In the genomic region with DNA sequence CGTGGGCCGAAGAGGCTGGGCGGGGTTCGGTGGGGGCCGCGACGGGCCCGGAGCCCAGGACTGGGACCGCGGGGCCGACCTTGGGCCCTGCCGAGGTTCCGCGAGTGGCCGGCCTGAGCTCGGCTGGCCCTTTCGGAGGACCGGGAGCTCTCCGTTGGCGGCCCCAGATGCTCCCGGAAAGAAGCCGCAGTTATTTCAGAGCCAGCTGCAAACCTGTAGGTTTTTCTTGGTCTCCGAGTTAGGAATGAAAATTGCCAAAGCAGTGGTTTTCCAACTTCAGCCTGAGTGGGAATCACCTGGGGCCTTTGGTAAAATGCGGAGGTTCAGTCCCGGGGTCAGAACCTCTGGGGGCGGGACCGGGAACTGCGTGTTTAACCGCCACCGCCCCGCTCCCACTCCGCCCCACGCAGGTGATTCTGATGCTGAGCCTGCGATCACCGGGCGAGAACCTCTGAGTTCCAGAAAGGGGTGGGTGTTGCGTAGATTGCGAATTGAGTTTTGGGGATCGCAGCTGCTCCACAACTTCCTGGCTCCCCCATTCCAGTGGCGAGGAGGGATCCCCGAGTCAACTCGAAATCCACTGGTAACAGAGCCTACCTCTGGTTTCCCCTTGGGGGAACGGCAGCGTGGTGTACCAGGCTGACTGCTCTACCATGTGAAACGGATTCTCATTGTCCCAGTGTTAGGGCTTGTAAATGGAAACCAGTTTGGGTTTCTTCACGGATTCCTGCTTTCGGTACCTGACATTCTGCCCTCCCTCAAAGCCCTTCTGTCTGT, we compare ENCODE assay signal across 8 cellular contexts. TPM values are rescaled to one million over a fixed set of nuclear protein-coding genes. Genes with fewer than 3 reads are reported as not detected.
A peak's percentile ranks its signal among the peaks of the same experiment; 100 is the strongest.
DNase-seq lines count a peak whose midpoint lies in the region; ATAC-seq, FAIRE-seq and TF ChIP-seq lines count a peak whose summit lies in the region.
"Not testable (repeated sequence)": the region's sequence is repeated elsewhere in the genome, so short reads cannot be mapped to it uniquely, and the experiment has no call there.

No MANE protein-coding gene starts in this region.

- peak overlapping the region; percentile 90 for H3K4me3 Mint-ChIP-seq in activated T-cell treated with anti-CD3 and anti-CD28 coated beads, Interleukin-2, amount 50 U/mL, for 4 hours
- peak overlapping the region; percentile 97 for H3K4me3 Mint-ChIP-seq in type B pancreatic cell

- not testable (repeated sequence) for H2BK5ac ChIP-seq in H1 (ENCODE audit: low read depth, low read length)

- peak overlapping the region; percentile 83; the same call in 1 of the 2 replicates for H3K18ac ChIP-seq in H1 (ENCODE audit: extremely low read depth, low read length)

- H3K27me3 Mint-ChIP-seq in activated T-cell treated with anti-CD3 and anti-CD28 coated beads, Interleukin-2, amount 50 U/mL, for 4 hours (ENCODE audit: low read depth); type B pancreatic cell: not testable (repeated sequence)

- not testable (repeated sequence) for H3K23me2 ChIP-seq in H1 (ENCODE audit: low read depth, low read length)

- not testable (repeated sequence) for H3K4ac ChIP-seq in H1 (replicated peaks; ENCODE audit: insufficient read length, low read depth, low read length)

- H3K4me1 Mint-ChIP-seq in activated T-cell treated with anti-CD3 and anti-CD28 coated beads, Interleukin-2, amount 50 U/mL, for 4 hours (ENCODE audit: low read depth), result peaks cover 17% of the 10 kb centered on the region
- H3K4me1 Mint-ChIP-seq in type B pancreatic cell (ENCODE audit: unreplicated experiment), result peaks cover 24% of the 10 kb centered on the region

- not testable (repeated sequence) for H4K5ac ChIP-seq in H1 (ENCODE audit: insufficient read length, low read depth, low read length)

- peak overlapping the region; percentile 87 to 99 for H3K4me2 ChIP-seq in H1 (ENCODE audit: insufficient read depth in 1 of 2, low read depth in 2 of 2, low read length in 2 of 2)

- 6% methylated on average over 25 of the region's 47 CpGs; no CpG with 5 or more reads in 1 of the 2 experiments for WGBS in H1 (ENCODE audit: extremely low coverage in 1 of 2, insufficient coverage in 1 of 2, insufficient read length in 1 of 2, insufficient replicate concordance in 2 of 2, low coverage in 1 of 2, low lambda C conversion rate in 2 of 2, missing lambda C conversion rate in 1 of 2), 2 experiments
- WGBS in liver, result 1% methylated on average over 47 of the region's 47 CpGs

- not testable (repeated sequence) for H3K36me3 ChIP-seq in H1 (ENCODE audit: control insufficient read depth in 2 of 4, insufficient read depth in 4 of 4, low read length in 3 of 4); liver (ENCODE audit: control insufficient read depth in 4 of 4, insufficient read depth in 3 of 4, low read depth in 1 of 4, low read length in 3 of 4)

- not testable (repeated sequence) for H2AFZ ChIP-seq in H1 (ENCODE audit: low read length)

- H3K9ac ChIP-seq in H1 (replicated peaks in 1 of 4; ENCODE audit: extremely low read depth in 1 of 4, low read depth in 3 of 4, low read length in 3 of 4) (peak overlapping the region; percentile 60 to 90 (median 74)), liver (ENCODE audit: low read depth in 1 of 2, low read length in 2 of 2) (peak overlapping the region; percentile 43 to 83)

- DNase-seq in GM12891 (ENCODE audit: insufficient read length, low spot score); RWPE1 (ENCODE audit: low spot score); type B pancreatic cell (ENCODE audit: extremely low spot score, unreplicated experiment): not testable (repeated sequence)
- peak; percentile 63 for DNase-seq in activated T-cell treated with anti-CD3 and anti-CD28 coated beads, Interleukin-2, amount 50 U/mL, for 4 hours
- peak in 1 of 2 experiments; percentile 74 for DNase-seq in H1 (ENCODE audit: low read depth in 1 of 2, low spot score in 2 of 2)

- not testable (repeated sequence) for TF ChIP-seq CTCF in RWPE1 (conservative IDR thresholded peaks at IDR 0.05; ENCODE audit: low read depth); H1 (IDR thresholded peaks at IDR 0.05; ENCODE audit: control extremely low read depth in 1 of 3, insufficient read depth in 1 of 3, low read depth in 1 of 3, low read length in 3 of 3)
- TF ChIP-seq CTCF in liver (IDR thresholded peaks at IDR 0.05; ENCODE audit: low read depth, low read length, missing input control), result peak; percentile 16
- peak; percentile 52 for TF ChIP-seq CTCF in type B pancreatic cell (conservative IDR thresholded peaks at IDR 0.05)

- not testable (repeated sequence) for H2BK20ac ChIP-seq in H1 (ENCODE audit: low read length)

- H2BK12ac ChIP-seq in H1 (ENCODE audit: low read depth, low read length), result not testable (repeated sequence)

- not testable (repeated sequence) for H3K79me1 ChIP-seq in H1 (ENCODE audit: low read depth, low read length)

- peaks cover 2 to 31% of the 10 kb centered on the region in 2 experiments; a peak in 3 of 4 replicates for H3K79me2 ChIP-seq in H1 (ENCODE audit: control insufficient read depth in 1 of 2, insufficient read depth in 2 of 2, low read length in 2 of 2)

- not testable (repeated sequence) for H2BK120ac ChIP-seq in H1 (replicated peaks; ENCODE audit: low read depth, low read length)

- H3K27me3 ChIP-seq in H1 (replicated peaks in 1 of 4; ENCODE audit: control insufficient read depth in 3 of 4, extremely low read depth in 1 of 4, insufficient read depth in 3 of 4, low read length in 3 of 4); liver (ENCODE audit: control insufficient read depth in 4 of 4, insufficient read depth in 4 of 4, low read length in 3 of 4): not testable (repeated sequence)

- H3K36me3 Mint-ChIP-seq in activated T-cell treated with anti-CD3 and anti-CD28 coated beads, Interleukin-2, amount 50 U/mL, for 4 hours (ENCODE audit: insufficient read depth); type B pancreatic cell: not testable (repeated sequence)

- TF ChIP-seq POLR2A in GM12891 (IDR thresholded peaks at IDR 0.05; ENCODE audit: low read depth, low read length); H1 (IDR thresholded peaks at IDR 0.05; ENCODE audit: control extremely low read depth in 1 of 2, low read depth in 2 of 2, low read length in 2 of 2): not testable (repeated sequence)

- H4K20me1 ChIP-seq in H1 (replicated peaks in 1 of 2; ENCODE audit: control insufficient read depth in 1 of 2, insufficient read depth in 2 of 2, low read length in 2 of 2), result not testable (repeated sequence)

- H2AK5ac ChIP-seq in H1 (ENCODE audit: low read depth, low read length), result not testable (repeated sequence)

- POLR2A ChIA-PET in RWPE1 (lab: Yijun Ruan, JAX; ENCODE audit: low non-redundant PET), result not testable (repeated sequence)
- POLR2A ChIA-PET in H1 (lab: Charles Lee; ENCODE audit: partially characterized antibody), result interaction anchor here (1.0 to 1.3 kb wide), 2 partner anchors 12 to 13 kb away, joined by 3 to 8 read pairs; no protein-coding TSS in a partner anchor

- TF ChIP-seq EP300 in H1 (IDR thresholded peaks at IDR 0.05; ENCODE audit: borderline replicate concordance in 1 of 2, low read depth in 2 of 2, low read length in 2 of 2), result not testable (repeated sequence)

- not testable (repeated sequence) for H4K91ac ChIP-seq in H1 (replicated peaks; ENCODE audit: insufficient read length, low read length)

- H4K8ac ChIP-seq in H1 (ENCODE audit: extremely low read depth, insufficient read depth, low read length), result not testable (repeated sequence)

- H3K56ac ChIP-seq in H1 (replicated peaks; ENCODE audit: insufficient read length, low read depth, low read length), result not testable (repeated sequence)

- TF ChIP-seq RAD21 in H1 (IDR thresholded peaks at IDR 0.05 in 1 of 2, conservative IDR thresholded peaks at IDR 0.05 in 1 of 2; ENCODE audit: low read depth in 2 of 2, low read length in 2 of 2); liver (IDR thresholded peaks at IDR 0.05): not testable (repeated sequence)

- H3K23ac ChIP-seq in H1 (ENCODE audit: insufficient read length), result not testable (repeated sequence)

- H2BK15ac ChIP-seq in H1 (ENCODE audit: low read length), result not testable (repeated sequence)

- H3K9me3 Mint-ChIP-seq in activated T-cell treated with anti-CD3 and anti-CD28 coated beads, Interleukin-2, amount 50 U/mL, for 4 hours; type B pancreatic cell: not testable (repeated sequence)

- not testable (repeated sequence) for H3K14ac ChIP-seq in H1 (ENCODE audit: insufficient read length)

- H3K4me1 ChIP-seq in H1 (replicated peaks in 1 of 4; ENCODE audit: control insufficient read depth in 3 of 4, insufficient read depth in 4 of 4, low read length in 3 of 4), result not testable (repeated sequence)
- peaks cover 2 to 33% (median 26%) of the 10 kb centered on the region in 4 donors for H3K4me1 ChIP-seq in liver (ENCODE audit: control insufficient read depth in 4 of 4, insufficient read depth in 4 of 4, low read length in 3 of 4)

- H3K27ac ChIP-seq in RWPE1 (peak overlapping the region; percentile 86), liver (ENCODE audit: low read depth in 1 of 2, low read length in 2 of 2) (peak overlapping the region; percentile 86 to 94), skin epidermis (peak overlapping the region; percentile 87 to 99 (median 95))
- not testable (repeated sequence) for H3K27ac ChIP-seq in H1 (ENCODE audit: low read depth, low read length)

- peak; percentile 50 for FAIRE-seq in GM12891 (lab: Jason Lieb, UNC)
- not testable (repeated sequence) for FAIRE-seq in H1 (lab: Jason Lieb, UNC)

- H3K27ac Mint-ChIP-seq in type B pancreatic cell, result peak overlapping the region; percentile 93

- H3K9me3 ChIP-seq in H1 (ENCODE audit: insufficient read depth in 2 of 2, low read depth in 1 of 2, low read length in 1 of 2); liver (ENCODE audit: control insufficient read depth in 4 of 4, low read length in 3 of 4): not testable (repeated sequence)

- ATAC-seq in HG03432 (IDR thresholded peaks at IDR 0.05; ENCODE audit: unreplicated experiment), result peak; percentile 14
- ATAC-seq in activated T-cell treated with anti-CD3 and anti-CD28 coated beads, Interleukin-2, amount 50 U/mL, for 4 hours, result peak; percentile 14 to 27

- CTCF ChIA-PET in RWPE1 (lab: Yijun Ruan, JAX), result not testable (repeated sequence)
- CTCF ChIA-PET in H1 (lab: Charles Lee; ENCODE audit: partially characterized antibody), result interaction anchor here (1.1 kb wide), 1 partner anchor 15 kb away, joined by 3 read pairs; no protein-coding TSS in a partner anchor

- H3K4me3 ChIP-seq in H1 (ENCODE audit: extremely low read depth in 1 of 4, insufficient read depth in 2 of 4, low read depth in 3 of 4, low read length in 4 of 4) (peak overlapping the region; percentile 62 to 83 (median 75)), liver (ENCODE audit: low read depth in 1 of 3, low read length in 3 of 3) (peak overlapping the region; percentile 69 to 85 (median 79)), skin epidermis (peak overlapping the region; percentile 92 to 100 (median 99))

RNA-seq across cellular contexts. Expression of a gene that starts 0.8 kb away (rescaled TPM):
- polyA plus RNA-seq in GM12891 (2012; ENCODE audit: low read depth, missing spikeins), result 49.1 TPM
- 10 to 100 TPM; 53.5 to 62.6 (median 62.2) TPM for total RNA-seq in activated T-cell treated with anti-CD3 and anti-CD28 coated beads, Interleukin-2, amount 50 U/mL, for 4 hours
- 118 and 123 TPM in 2 replicates for total RNA-seq in H1 (2021; fragmentation: NEBNext Ultra II Directional; extraction: Animal tissue kit (Norgen Biotek cat#: 25700))
- 46.3 and 56.6 TPM in 2 replicates for polyA plus RNA-seq in H1 (2011; rRNA removed)
- polyA plus RNA-seq in H1 (2011; cell fraction: cytosol; rRNA removed), result 71.2 TPM
- 69.2 TPM for polyA plus RNA-seq in H1 (2011; cell fraction: nucleus; rRNA removed)
- 82.7 to 93.1 TPM (median 88.1 TPM) in 4 replicates for polyA plus RNA-seq in H1 (2012, experiment 1 of 2)
- polyA plus RNA-seq in H1 (2012, experiment 2 of 2), result 14.1 TPM
- polyA plus RNA-seq in H1 (2013, experiment 1 of 2), result 53.2 TPM
- polyA plus RNA-seq in H1 (2013, experiment 2 of 2), result 55.1 TPM
- polyA minus RNA-seq in H1 (2011; rRNA and poly(A)+ RNA removed), result 115 and 169 TPM in 2 replicates
- 43.0 TPM for polyA minus RNA-seq in H1 (2011; cell fraction: cytosol; rRNA and poly(A)+ RNA removed)
- polyA minus RNA-seq in H1 (2011; cell fraction: nucleus; rRNA and poly(A)+ RNA removed), result 64.1 TPM
- total RNA-seq in liver, result 100 to 1,000 TPM in 1 of 2 donors, 10 to 100 TPM in 1; 44.7 to 165 TPM
- polyA plus RNA-seq in liver, result 10 to 100 TPM; 52.4 to 63.7 TPM
- 130 and 198 TPM in 2 replicates for total RNA-seq in type B pancreatic cell (ENCODE audit: low replicate concordance)

RNA-seq across cellular contexts. Expression of a gene that starts 38.4 kb away (rescaled TPM):
- polyA plus RNA-seq in GM12891 (2012; ENCODE audit: low read depth, missing spikeins), result 47.0 TPM
- 10 to 100 TPM; 53.8 to 75.8 (median 58.7) TPM for total RNA-seq in activated T-cell treated with anti-CD3 and anti-CD28 coated beads, Interleukin-2, amount 50 U/mL, for 4 hours
- 85.1 and 97.8 TPM in 2 replicates for total RNA-seq in H1 (2021; fragmentation: NEBNext Ultra II Directional; extraction: Animal tissue kit (Norgen Biotek cat#: 25700))
- polyA plus RNA-seq in H1 (2011; rRNA removed) (58.1 and 60.0 TPM in 2 replicates), liver (10 to 100 TPM; 10.3 to 17.6 TPM)
- 65.3 TPM for polyA plus RNA-seq in H1 (2011; cell fraction: cytosol; rRNA removed)
- polyA plus RNA-seq in H1 (2011; cell fraction: nucleus; rRNA removed), result 399 TPM
- 104 to 149 TPM (median 126 TPM) in 4 replicates for polyA plus RNA-seq in H1 (2012, experiment 1 of 2)
- polyA plus RNA-seq in H1 (2012, experiment 2 of 2), result 59.0 TPM
- 69.4 TPM for polyA plus RNA-seq in H1 (2013, experiment 1 of 2)
- polyA plus RNA-seq in H1 (2013, experiment 2 of 2), result 64.8 TPM
- 36.0 and 48.5 TPM in 2 replicates for polyA minus RNA-seq in H1 (2011; rRNA and poly(A)+ RNA removed)
- polyA minus RNA-seq in H1 (2011; cell fraction: cytosol; rRNA and poly(A)+ RNA removed), result 37.4 TPM
- 101 TPM for polyA minus RNA-seq in H1 (2011; cell fraction: nucleus; rRNA and poly(A)+ RNA removed)
- total RNA-seq in liver (10 to 100 TPM; 19.8 to 43.4 TPM), type B pancreatic cell (ENCODE audit: low replicate concordance) (84.4 and 199 TPM in 2 replicates)
